ENCODE assay signal across 8 cellular contexts in the genomic region with DNA sequence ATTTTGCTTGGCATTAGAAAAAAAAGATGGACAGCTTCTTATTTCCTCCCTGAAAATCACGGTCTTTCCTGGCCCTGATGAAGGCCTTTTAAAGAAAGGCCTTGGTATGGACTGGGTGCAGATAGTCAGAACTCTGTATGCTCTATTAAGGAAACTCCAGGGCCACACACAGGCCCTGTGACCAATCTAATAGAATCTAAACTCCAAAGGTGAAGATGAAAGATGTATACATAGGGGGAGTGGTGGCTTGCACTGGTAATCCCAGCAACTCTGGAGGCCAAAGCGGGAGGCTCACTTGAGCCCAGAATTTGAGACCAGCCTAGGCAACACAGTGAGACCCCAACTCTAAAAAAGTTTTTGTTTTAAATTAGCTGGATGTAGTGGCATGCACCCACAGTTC. TPM values are rescaled to one million over a fixed set of nuclear protein-coding genes. Genes with fewer than 3 reads are reported as not detected.
"Had no signal": no experiment of that assay in that cellular context is flagged by ENCODE, and none has a peak within 500 bp of the region (broad histone marks: within the 10 kb centered on the region; RNA-seq: fewer than 3 reads in every experiment).

No MANE protein-coding gene starts in this region.

- H3K27me3 Mint-ChIP-seq: IgD-negative memory B cell had no signal

- H3K4me3 Mint-ChIP-seq: IgD-negative memory B cell had no signal

- DNase-seq: IMR-90 had no signal

- H3K27ac ChIP-seq: HL-60 had no signal

- ATAC-seq: HepG2, K562 had no signal

- FAIRE-seq: HepG2, HTR-8/SVneo, K562 had no signal

- H3K4me3 ChIP-seq: K562 had no signal

RNA-seq across cellular contexts. Expression of a gene that starts 37.3 kb away (rescaled TPM):
- total RNA-seq: HT-29, HT1080, IMR-90, K562 had no signal
- polyA plus RNA-seq: IMR-90, K562 had no signal
